ENCODE assay signal across 10 cellular contexts in the genomic region with DNA sequence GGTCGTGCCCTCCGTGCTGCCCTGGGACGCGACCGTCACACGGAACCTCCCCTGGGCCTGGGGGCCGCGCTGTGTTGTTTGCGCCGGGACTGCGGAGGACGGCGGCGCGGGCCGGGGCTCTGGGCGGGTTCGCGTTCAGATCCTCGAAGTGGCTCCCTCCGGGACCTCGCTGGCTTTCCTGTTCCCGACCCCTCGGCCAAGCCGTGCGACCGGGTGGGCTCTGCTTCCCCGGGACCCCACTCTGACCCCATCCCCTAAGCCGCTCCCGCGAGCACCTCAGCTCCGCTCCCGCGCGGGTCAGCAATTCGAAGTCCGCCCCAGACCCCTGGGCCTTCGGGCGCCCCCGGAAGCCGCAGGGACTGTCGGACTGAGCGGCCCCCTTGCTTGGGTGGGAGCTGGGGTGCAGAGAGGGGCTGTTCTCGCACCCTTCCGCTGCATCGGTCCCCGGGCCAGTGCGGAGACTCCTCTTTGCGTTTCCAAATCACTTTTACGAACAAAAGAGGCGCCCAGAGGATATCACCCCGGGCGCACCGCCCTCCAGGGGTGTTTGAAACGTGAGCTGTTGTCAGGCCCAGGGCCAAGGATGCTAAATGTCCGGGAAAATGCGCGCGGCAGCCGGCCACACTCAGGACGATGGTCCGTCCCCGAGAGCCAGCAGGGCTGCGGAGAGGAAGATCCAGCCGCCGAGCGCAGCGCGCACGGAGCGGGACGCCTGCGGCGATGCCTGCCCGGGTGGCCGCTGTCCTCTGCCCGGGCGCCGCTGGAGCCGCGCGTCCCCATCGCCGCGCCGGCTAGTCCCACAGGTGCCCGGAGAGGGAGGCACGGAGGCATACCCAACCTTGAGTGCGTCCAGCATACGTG.
DNase-seq lines count a peak whose midpoint lies in the region; ATAC-seq and TF ChIP-seq lines count a peak whose summit lies in the region.
"Had no signal": no experiment of that assay in that cellular context is flagged by ENCODE, and none has a peak within 500 bp of the region (broad histone marks: within the 10 kb centered on the region; RNA-seq: fewer than 3 reads in every experiment).

No MANE protein-coding gene starts in this region.

- in situ Hi-C loops in astrocyte of the spinal cord (cut with HindIII; ENCODE audit: low sequenced_read_pairs) = no loop called here

- no peak overlapping the region for H3K27ac ChIP-seq in left lung
- H3K27ac ChIP-seq: PC-9 had no signal

- H3K4me1 ChIP-seq in left lung = peaks cover 0 to 15% of the 10 kb centered on the region in 2 donors

- no peaks in the 10 kb centered on the region for H3K36me3 ChIP-seq in left lung

- DNase-seq in NCI-H1417 (lab: John Stamatoyannopoulos, UW) (peak in 2 of 3 experiments; percentile 36 to 43), NCI-H1417 treated with DMSO at 0.1 percent for 48 hours (lab: John Stamatoyannopoulos, UW) (no peak), astrocyte of the spinal cord (ENCODE audit: low read depth, low spot score) (peak; percentile 13), iPS-NIHi7 (ENCODE audit: extremely low spot score) (peak; percentile 56), left lung (no peak), NCI-H1105 treated with DMSO at 0.1 percent for 48 hours (lab: John Stamatoyannopoulos, UW) (no peak)
- peak; percentile 17 for DNase-seq in stimulated activated naive CD8-positive, alpha-beta T cell treated with anti-CD3 and anti-CD28 coated beads, Interleukin-15, Interleukin-2, amounts not matched to agents 100 U/mL and 50 U/mL, for 24 hours
- DNase-seq in stimulated activated CD4-positive, alpha-beta T cell treated with anti-CD3 and anti-CD28 coated beads, Interleukin-4, amount 100 ng/mL, for 1 hour = no peak
- DNase-seq: C1 segment of cervical spinal cord had no signal

- TF ChIP-seq CTCF in astrocyte of the spinal cord (IDR thresholded peaks at IDR 0.05; ENCODE audit: low read depth, low read length) (no peak), left lung (IDR thresholded peaks at IDR 0.05) (no peak)

- H3K4me3 ChIP-seq in astrocyte of the spinal cord (ENCODE audit: low read depth, low read length) (peak overlapping the region; percentile 26), left lung (peak overlapping the region in 1 of 2 donors; percentile 17)
- H3K4me3 ChIP-seq: PC-9 had no signal

- ATAC-seq in stimulated activated naive CD8-positive, alpha-beta T cell treated with anti-CD3 and anti-CD28 coated beads, Interleukin-15, Interleukin-2, amounts not matched to agents 100 U/mL and 50 U/mL, for 24 hours = no peak
- no peak for ATAC-seq in left lung

- intact Hi-C loops in left lung (cut with DNase I) = no loop called here

- H3K27me3 ChIP-seq in left lung = peaks cover 22 to 40% of the 10 kb centered on the region in 2 donors

- no peaks in the 10 kb centered on the region for H3K9me3 ChIP-seq in left lung

Comparison
In these comparisons a context has a peak if more than half of its experiments do, and no peak if none do; other contexts are left out.
1. DNase-seq: peak in NCI-H1417 (2 of 3), astrocyte of the spinal cord (single experiment), iPS-NIHi7 (single experiment) and stimulated activated naive CD8-positive, alpha-beta T cell treated with anti-CD3 and anti-CD28 coated beads, Interleukin-15, Interleukin-2, amounts not matched to agents 100 U/mL and 50 U/mL, for 24 hours (single experiment); none in NCI-H1417 treated with DMSO at 0.1 percent for 48 hours (single experiment), stimulated activated CD4-positive, alpha-beta T cell treated with anti-CD3 and anti-CD28 coated beads, Interleukin-4, amount 100 ng/mL, for 1 hour (single experiment), left lung (0 of 2) and NCI-H1105 treated with DMSO at 0.1 percent for 48 hours (single experiment).